In the genomic region with DNA sequence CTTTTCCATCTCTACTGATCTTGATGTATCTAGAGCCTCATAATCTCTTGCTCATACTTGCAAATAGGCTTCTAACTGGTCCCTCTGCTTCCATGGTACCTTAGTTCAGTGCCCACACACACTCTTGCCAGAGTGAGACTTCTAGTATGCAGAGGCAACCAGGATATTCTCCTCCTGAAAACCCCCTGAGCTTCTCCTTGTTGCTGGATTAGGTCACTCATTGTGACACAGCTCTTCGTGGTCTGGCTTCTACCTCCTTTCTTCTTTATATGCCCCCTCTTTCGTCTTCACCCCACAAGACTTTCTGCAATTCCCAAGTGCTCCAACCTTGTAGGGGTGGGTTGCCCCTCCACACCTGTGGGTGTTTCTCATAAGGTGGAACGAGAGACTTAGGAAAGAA, we compare ENCODE assay signal across 22 cellular contexts. TPM values are rescaled to one million over a fixed set of nuclear protein-coding genes. Genes with fewer than 3 reads are reported as not detected.
"Had no signal": no experiment of that assay in that cellular context is flagged by ENCODE, and none has a peak within 500 bp of the region (broad histone marks: within the 10 kb centered on the region; RNA-seq: fewer than 3 reads in every experiment).

No MANE protein-coding gene starts in this region.

- H3K27ac ChIP-seq: brain microvascular endothelial cell had no signal

- DNase-seq: activated CD4-positive, alpha-beta T cell treated with anti-CD3 and anti-CD28 coated beads, Interleukin-2, amount 50 U/mL, for 1 hour; activated CD8-positive, alpha-beta memory T cell treated with anti-CD3 and anti-CD28 coated beads, Interleukin-2, amount 50 U/mL, for 4 hours; activated effector memory CD4-positive, alpha-beta T cell treated with Interleukin-2 at 50 U/mL for 16 hours; activated naive CD4-positive, alpha-beta T cell treated with anti-CD3 and anti-CD28 coated beads, Interleukin-2, amount 10 ng/mL, durations not matched to agents 7 days and 5 days; activated naive CD8-positive, alpha-beta T cell treated with anti-CD3 and anti-CD28 coated beads, Interleukin-2, amount 50 U/mL, for 24 hours; activated T-cell treated with anti-CD3 and anti-CD28 coated beads, Interleukin-2, amount 50 U/mL, for 4 hours; brain microvascular endothelial cell; central memory CD4-positive, alpha-beta T cell; erythroblast; kidney; midbrain; right lobe of liver; stimulated activated CD4-positive, alpha-beta T cell treated with anti-CD3 and anti-CD28 coated beads, Interleukin-4, amount 100 ng/mL, for 24 hours; stomach; testis had no signal

- ATAC-seq: activated CD4-positive, CD25-positive, alpha-beta regulatory T cell treated with anti-CD3 and anti-CD28 coated beads, Interleukin-2, amount 50 U/mL, for 24 hours; activated naive CD8-positive, alpha-beta T cell treated with anti-CD3 and anti-CD28 coated beads, Interleukin-2, amount 50 U/mL, for 24 hours; activated T-cell treated with anti-CD3 and anti-CD28 coated beads, Interleukin-2, amount 50 U/mL, for 4 hours; left lobe of liver; right lobe of liver; stimulated activated effector memory CD8-positive, alpha-beta T cell treated with anti-CD3 and anti-CD28 coated beads, Interleukin-12 subunit alpha, Interleukin-12 subunit beta, amount 100 ng/mL, for 72 hours had no signal

- H3K9me3 ChIP-seq: testis had no signal

- H3K27me3 ChIP-seq: right lobe of liver, testis had no signal

- H3K36me3 ChIP-seq: brain microvascular endothelial cell, right lobe of liver, stomach had no signal

- H3K4me3 ChIP-seq: right lobe of liver, smooth muscle cell, stomach, testis had no signal

RNA-seq across cellular contexts. Expression of gene FAM20A, which starts 2.5 kb away (rescaled TPM):
- total RNA-seq: lung microvascular endothelial cell, pulmonary artery endothelial cell had no signal
- polyA plus RNA-seq: neural cell had no signal
